Comparison of ENCODE assay signal across 8 cellular contexts in genomic region chr12:110826592-110827200, GRCh38. TPM values are rescaled to one million over a fixed set of nuclear protein-coding genes. Genes with fewer than 3 reads are reported as not detected.
A peak's percentile ranks its signal among the peaks of the same experiment; 100 is the strongest.
DNase-seq lines count a peak whose midpoint lies in the region; ATAC-seq, FAIRE-seq and TF ChIP-seq lines count a peak whose summit lies in the region.

No MANE protein-coding gene starts in this region.

- H3K4me3 ChIP-seq in DOHH2 (ENCODE audit: low read length) (peak overlapping the region; percentile 63), body of pancreas (no peak overlapping the region)

- 31 to 41% methylated on average over 9 to 14 of the region's 14 CpGs for WGBS in body of pancreas, 2 donors

- TF ChIP-seq CTCF in DOHH2 (IDR thresholded peaks at IDR 0.05; ENCODE audit: low read depth, low read length, poor library complexity, severe bottlenecking) (peak; percentile 98), body of pancreas (IDR thresholded peaks at IDR 0.05) (peak; percentile 39 to 74 (median 52))

- H3K9me2 ChIP-seq in DOHH2 (replicated peaks; ENCODE audit: control insufficient read depth, low read length) = no peaks in the 10 kb centered on the region

- H3K9me3 ChIP-seq in DOHH2 (ENCODE audit: control insufficient read depth, insufficient read depth, low read length) (no peaks in the 10 kb centered on the region), body of pancreas (no peaks in the 10 kb centered on the region)

- H3K27me3 ChIP-seq in DOHH2 (ENCODE audit: control insufficient read depth, low read length) (peaks cover 4% of the 10 kb centered on the region), body of pancreas (no peaks in the 10 kb centered on the region)

- H4K20me1 ChIP-seq in DOHH2 (ENCODE audit: control insufficient read depth, insufficient read depth, low read depth, low read length) = no peaks in the 10 kb centered on the region

- no peak overlapping the region for H3K27ac ChIP-seq in DOHH2 (ENCODE audit: low read depth, low read length)
- H3K27ac ChIP-seq in body of pancreas = no peak overlapping the region

- H3K4me2 ChIP-seq in DOHH2 (ENCODE audit: low read length) = peak overlapping the region; percentile 82

- no peaks in the 10 kb centered on the region for H3K36me3 ChIP-seq in DOHH2 (ENCODE audit: control insufficient read depth, low read length)
- H3K36me3 ChIP-seq in body of pancreas (replicated peaks in 1 of 2; ENCODE audit: insufficient read depth in 1 of 2, low read depth in 2 of 2) = no peaks in the 10 kb centered on the region

- no peak for TF ChIP-seq POLR2A in body of pancreas (IDR thresholded peaks at IDR 0.05)

- H3K4me1 ChIP-seq in DOHH2 (ENCODE audit: control insufficient read depth, low read length) (peaks cover 8% of the 10 kb centered on the region), body of pancreas (no peaks in the 10 kb centered on the region)

- DNase-seq in NCI-H2107 (lab: John Stamatoyannopoulos, UW) (peak; percentile 76), body of pancreas (peak; percentile 61 to 84 (median 78)), iPS-NIHi11 (ENCODE audit: low spot score) (peak; percentile 87)
- DNase-seq in stimulated activated CD4-positive, alpha-beta T cell treated with anti-CD3 and anti-CD28 coated beads, Interleukin-12 subunit alpha, Interleukin-12 subunit beta, amount 100 ng/mL, for 24 hours (ENCODE audit: low read depth in 2 of 2) = peak; percentile 77 to 91

- no peaks in the 10 kb centered on the region for H3K79me2 ChIP-seq in DOHH2 (ENCODE audit: control insufficient read depth, low read length)

- intact Hi-C loops in body of pancreas (cut with DNase I) = no loop called here

- peak; percentile 79 for FAIRE-seq in TTC549 (lab: Jason Lieb, UNC)

- H3F3A ChIP-seq in DOHH2 (ENCODE audit: control insufficient read depth, insufficient read depth) = no peaks in the 10 kb centered on the region

- ATAC-seq in HG02610 (IDR thresholded peaks at IDR 0.05; ENCODE audit: unreplicated experiment) (peak; percentile 72), body of pancreas (peak; percentile 69), HG02870 (IDR thresholded peaks at IDR 0.05; ENCODE audit: unreplicated experiment) (no peak)

RNA-seq across cellular contexts. Expression of gene CCDC63, which starts 20.1 kb away (rescaled TPM):
- not detected for total RNA-seq in body of pancreas
